In the genomic region with DNA sequence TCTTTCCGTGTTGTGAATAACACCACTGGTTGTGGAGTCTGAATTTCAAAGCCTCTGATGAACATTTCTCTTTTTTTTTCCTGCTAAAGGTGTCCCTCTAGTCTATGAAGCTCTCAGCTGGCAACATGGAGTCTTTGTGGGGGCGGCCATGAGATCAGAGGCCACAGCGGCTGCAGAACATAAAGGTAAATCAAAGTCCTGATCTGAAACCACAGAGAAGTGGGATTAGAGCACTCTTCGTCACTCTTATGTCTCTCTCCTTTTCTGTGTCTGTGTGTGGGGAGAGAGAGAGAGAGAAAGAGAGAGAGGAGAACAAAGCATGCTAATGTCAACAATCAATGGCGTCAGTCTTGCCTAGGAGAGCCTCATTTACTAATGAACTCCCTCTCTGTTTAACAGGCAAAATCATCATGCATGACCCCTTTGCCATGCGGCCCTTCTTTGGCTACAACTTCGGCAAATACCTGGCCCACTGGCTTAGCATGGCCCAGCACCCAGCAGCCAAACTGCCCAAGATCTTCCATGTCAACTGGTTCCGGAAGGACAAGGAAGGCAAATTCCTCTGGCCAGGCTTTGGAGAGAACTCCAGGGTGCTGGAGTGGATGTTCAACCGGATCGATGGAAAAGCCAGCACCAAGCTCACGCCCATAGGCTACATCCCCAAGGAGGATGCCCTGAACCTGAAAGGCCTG, we compare ENCODE assay signal across 18 cellular contexts. TPM values are rescaled to one million over a fixed set of nuclear protein-coding genes. Genes with fewer than 3 reads are reported as not detected.
DNase-seq lines count a peak whose midpoint lies in the region; FAIRE-seq and TF ChIP-seq lines count a peak whose summit lies in the region.
"Had no signal": no experiment of that assay in that cellular context is flagged by ENCODE, and none has a peak within 500 bp of the region (broad histone marks: within the 10 kb centered on the region; RNA-seq: fewer than 3 reads in every experiment).

No MANE protein-coding gene starts in this region.

- H3K36me3 ChIP-seq in duodenal mucosa (ENCODE audit: control insufficient read depth in 1 of 2, insufficient read depth in 2 of 2, low read length in 2 of 2) (peaks cover 36 to 41% of the 10 kb centered on the region in 2 donors), liver (ENCODE audit: control insufficient read depth in 4 of 4, insufficient read depth in 3 of 4, low read depth in 1 of 4, low read length in 3 of 4) (peaks cover 0 to 5% (median 0%) of the 10 kb centered on the region in 4 donors), Karpas-422 (ENCODE audit: insufficient read depth, low read length) (no peaks in the 10 kb centered on the region)
- H3K36me3 ChIP-seq: BLaER1 had no signal

- no peak overlapping the region for H3K4me2 ChIP-seq in Karpas-422 (ENCODE audit: low read depth, low read length, poor library complexity, severe bottlenecking)
- H3K4me2 ChIP-seq: BLaER1, GM23338 had no signal

- peak; percentile 46 for FAIRE-seq in HTR-8/SVneo (lab: Jason Lieb, UNC)
- FAIRE-seq: GM12891 had no signal

- H3K9me2 ChIP-seq in Karpas-422 (replicated peaks; ENCODE audit: insufficient read depth, low read length) = no peaks in the 10 kb centered on the region

- no peaks in the 10 kb centered on the region for H3K9me3 ChIP-seq in duodenal mucosa (ENCODE audit: control insufficient read depth in 1 of 2, low read length in 2 of 2)
- H3K9me3 ChIP-seq in liver (ENCODE audit: control insufficient read depth in 4 of 4, low read length in 3 of 4) = no peaks in the 10 kb centered on the region
- H3K9me3 ChIP-seq in Karpas-422 (ENCODE audit: low read length) = no peaks in the 10 kb centered on the region
- H3K9me3 ChIP-seq: BLaER1 had no signal

- H3K4me3 ChIP-seq in duodenal mucosa (ENCODE audit: low read depth in 1 of 2, low read length in 2 of 2) (peak overlapping the region; percentile 50 to 74), liver (ENCODE audit: low read depth in 1 of 3, low read length in 3 of 3) (peak overlapping the region in 1 of 3 donors; percentile 9), Karpas-422 (ENCODE audit: low read length) (no peak overlapping the region)
- H3K4me3 ChIP-seq: BLaER1, GM23338 had no signal

- H2AFZ ChIP-seq in Karpas-422 (ENCODE audit: low read length) = no peak overlapping the region
- H2AFZ ChIP-seq: GM23338 had no signal

- no peaks in the 10 kb centered on the region for H3K79me2 ChIP-seq in Karpas-422 (ENCODE audit: low read length)

- H3K27ac ChIP-seq in duodenal mucosa (ENCODE audit: low read depth, low read length) (peak overlapping the region; percentile 26), liver (ENCODE audit: low read depth in 1 of 2, low read length in 2 of 2) (peak overlapping the region; percentile 32 to 86), Karpas-422 (ENCODE audit: low read length) (no peak overlapping the region)
- H3K27ac ChIP-seq: BLaER1 had no signal

- peaks cover 4 to 8% of the 10 kb centered on the region in 2 donors for H3K4me1 ChIP-seq in duodenal mucosa (ENCODE audit: control insufficient read depth in 1 of 2, insufficient read depth in 2 of 2, low read length in 2 of 2)
- H3K4me1 ChIP-seq in liver (ENCODE audit: control insufficient read depth in 4 of 4, insufficient read depth in 4 of 4, low read length in 3 of 4) = peaks cover 4 to 46% (median 22%) of the 10 kb centered on the region in 4 donors
- H3K4me1 ChIP-seq in Karpas-422 (ENCODE audit: low read length) = no peaks in the 10 kb centered on the region

- no peaks in the 10 kb centered on the region for H3K27me3 ChIP-seq in duodenal mucosa (ENCODE audit: control insufficient read depth in 1 of 2, insufficient read depth in 2 of 2, low read length in 2 of 2)
- no peaks in the 10 kb centered on the region for H3K27me3 ChIP-seq in liver (ENCODE audit: control insufficient read depth in 4 of 4, insufficient read depth in 4 of 4, low read length in 3 of 4)
- no peaks in the 10 kb centered on the region for H3K27me3 ChIP-seq in Karpas-422 (ENCODE audit: low read length)
- H3K27me3 ChIP-seq: BLaER1 had no signal

- no peak for TF ChIP-seq RAD21 in liver (IDR thresholded peaks at IDR 0.05)

- intact Hi-C loops in posterior vena cava (cut with DNase I) = no loop called here

- no peaks in the 10 kb centered on the region for H4K20me1 ChIP-seq in Karpas-422 (ENCODE audit: insufficient read depth, low read depth, low read length)
- H4K20me1 ChIP-seq: BLaER1 had no signal

- DNase-seq in HTR-8/SVneo (ENCODE audit: insufficient read length, low spot score) (no peak), posterior vena cava (ENCODE audit: low spot score) (peak; percentile 35), LoVo (ENCODE audit: low spot score) (no peak), C1 segment of cervical spinal cord (lab: John Stamatoyannopoulos, UW) (no peak), NCI-H1417 treated with DMSO at 0.1 percent for 48 hours (lab: John Stamatoyannopoulos, UW) (no peak), Karpas-422 (no peak)
- DNase-seq: 8988T; AML-193; Calu3; CD4-positive, CD25-positive, alpha-beta regulatory T cell; DMS 273 treated with DMSO at 0.1 percent for 48 hours; H9 had no signal

- H3K9ac ChIP-seq in duodenal mucosa (ENCODE audit: low read depth in 1 of 2, low read length in 2 of 2) (peak overlapping the region in 1 of 2 donors; percentile 82), liver (ENCODE audit: low read depth in 1 of 2, low read length in 2 of 2) (peak overlapping the region in 1 of 2 donors; percentile 86), Karpas-422 (ENCODE audit: low read length) (no peak overlapping the region)
- H3K9ac ChIP-seq: BLaER1 had no signal

- WGBS in liver = 78% methylated on average over 11 of the region's 11 CpGs

- no peak for TF ChIP-seq CTCF in liver (IDR thresholded peaks at IDR 0.05; ENCODE audit: low read depth, low read length, missing input control)

TF ChIP-seq in liver, 16 proteins besides CTCF, POLR2A, EP300 and RAD21 (continues in another document):
- TF ChIP-seq, protein P1, sequence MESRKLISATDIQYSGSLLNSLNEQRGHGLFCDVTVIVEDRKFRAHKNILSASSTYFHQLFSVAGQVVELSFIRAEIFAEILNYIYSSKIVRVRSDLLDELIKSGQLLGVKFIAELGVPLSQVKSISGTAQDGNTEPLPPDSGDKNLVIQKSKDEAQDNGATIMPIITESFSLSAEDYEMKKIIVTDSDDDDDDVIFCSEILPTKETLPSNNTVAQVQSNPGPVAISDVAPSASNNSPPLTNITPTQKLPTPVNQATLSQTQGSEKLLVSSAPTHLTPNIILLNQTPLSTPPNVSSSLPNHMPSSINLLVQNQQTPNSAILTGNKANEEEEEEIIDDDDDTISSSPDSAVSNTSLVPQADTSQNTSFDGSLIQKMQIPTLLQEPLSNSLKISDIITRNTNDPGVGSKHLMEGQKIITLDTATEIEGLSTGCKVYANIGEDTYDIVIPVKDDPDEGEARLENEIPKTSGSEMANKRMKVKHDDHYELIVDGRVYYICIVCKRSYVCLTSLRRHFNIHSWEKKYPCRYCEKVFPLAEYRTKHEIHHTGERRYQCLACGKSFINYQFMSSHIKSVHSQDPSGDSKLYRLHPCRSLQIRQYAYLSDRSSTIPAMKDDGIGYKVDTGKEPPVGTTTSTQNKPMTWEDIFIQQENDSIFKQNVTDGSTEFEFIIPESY (IDR thresholded peaks at IDR 0.05) = peak; percentile 49
- TF ChIP-seq YY1 (IDR thresholded peaks at IDR 0.05) (peak; percentile 65), SP1 (IDR thresholded peaks at IDR 0.05) (no peak), GABPA (IDR thresholded peaks at IDR 0.05 in 1 of 2, conservative IDR thresholded peaks at IDR 0.05 in 1 of 2) (no peak), EGR1 (IDR thresholded peaks at IDR 0.05; ENCODE audit: low read depth in 2 of 2) (peak in 1 of 2 donors; percentile 60), NR2F2 (IDR thresholded peaks at IDR 0.05) (no peak), HNF4G (IDR thresholded peaks at IDR 0.05) (no peak), RXRA (IDR thresholded peaks at IDR 0.05) (peak in 1 of 2 donors; percentile 3), HNF4A (conservative IDR thresholded peaks at IDR 0.05) (no peak), TAF1 (conservative IDR thresholded peaks at IDR 0.05) (no peak), FOXA2 (IDR thresholded peaks at IDR 0.05) (peak; percentile 59)
- TF ChIP-seq, protein P2, sequence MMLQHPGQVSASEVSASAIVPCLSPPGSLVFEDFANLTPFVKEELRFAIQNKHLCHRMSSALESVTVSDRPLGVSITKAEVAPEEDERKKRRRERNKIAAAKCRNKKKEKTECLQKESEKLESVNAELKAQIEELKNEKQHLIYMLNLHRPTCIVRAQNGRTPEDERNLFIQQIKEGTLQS (IDR thresholded peaks at IDR 0.05) = no peak

RNA-seq across cellular contexts. Expression of a gene that starts 4.2 kb away (rescaled TPM):
- 100 to 1,000 TPM in 1 of 2 donors, 1 to 10 TPM in 1; 8.9 to 532 TPM for total RNA-seq in liver
- polyA plus RNA-seq in liver = 100 to 1,000 TPM; 265 to 363 TPM
- total RNA-seq in posterior vena cava = under 1 TPM; 0.57 to 0.93 TPM
- 1.2 and 2.5 TPM in 2 replicates for total RNA-seq in Karpas-422 (2014; rRNA removed; shearing (Covaris generic); ENCODE audit: low replicate concordance)
- total RNA-seq: CD4-positive, CD25-positive, alpha-beta regulatory T cell; Daoy; GM23338; H9 had no signal
- polyA plus RNA-seq: CD4-positive, CD25-positive, alpha-beta regulatory T cell; GM23338 had no signal

RNA-seq across cellular contexts. Expression of a gene that starts 40.2 kb away (rescaled TPM):
- total RNA-seq in liver (under 1 TPM; 0.05 to 0.08 TPM), posterior vena cava (not detected)
- polyA plus RNA-seq in liver = under 1 TPM in 1 of 2 donors, not detected in 1; 0.08 TPM
- not detected in 2 replicates for total RNA-seq in Karpas-422 (2014; rRNA removed; shearing (Covaris generic); ENCODE audit: low replicate concordance)
- total RNA-seq: Calu3; CD4-positive, CD25-positive, alpha-beta regulatory T cell had no signal
- polyA plus RNA-seq: CD4-positive, CD25-positive, alpha-beta regulatory T cell had no signal

RNA-seq across cellular contexts. Expression of a gene that starts 55.1 kb away (rescaled TPM):
- total RNA-seq in liver = under 1 TPM; 0.14 to 0.42 TPM
- under 1 TPM; 0.06 to 0.13 TPM for polyA plus RNA-seq in liver
- total RNA-seq in posterior vena cava = under 1 TPM; 0.24 to 0.37 TPM
- total RNA-seq in Karpas-422 (2014; rRNA removed; shearing (Covaris generic); ENCODE audit: low replicate concordance) = 2.9 and 7.6 TPM in 2 replicates
- total RNA-seq: GM23338, H9 had no signal
- polyA plus RNA-seq: GM23338 had no signal
